10 cellular contexts compared by ENCODE assay signal in genomic region chr10:29948971-29949370, GRCh38.
DNase-seq lines count a peak whose midpoint lies in the region; ATAC-seq and TF ChIP-seq lines count a peak whose summit lies in the region.
"Had no signal": no experiment of that assay in that cellular context is flagged by ENCODE, and none has a peak within 500 bp of the region (broad histone marks: within the 10 kb centered on the region; RNA-seq: fewer than 3 reads in every experiment).

No MANE protein-coding gene starts in this region.

- peaks cover 16% of the 10 kb centered on the region for H3K4me1 ChIP-seq in SJCRH30
- H3K4me1 ChIP-seq in gastroesophageal sphincter = peaks cover 24 to 67% (median 25%) of the 10 kb centered on the region in 3 donors
- H3K4me1 ChIP-seq in suprapubic skin = peaks cover 66% of the 10 kb centered on the region

- peak; percentile 24 for DNase-seq in activated CD4-positive, alpha-beta memory T cell treated with anti-CD3 and anti-CD28 coated beads for 36 hours
- DNase-seq in activated CD4-positive, alpha-beta memory T cell treated with anti-CD3 and anti-CD28 coated beads, Interleukin-2, amount 10 ng/mL, durations not matched to agents 7 days and 5 days = no peak
- no peak for DNase-seq in SJCRH30
- no peak for DNase-seq in suprapubic skin (ENCODE audit: low spot score in 2 of 2)
- no peak for DNase-seq in activated CD8-positive, alpha-beta T cell treated with anti-CD3 and anti-CD28 coated beads, Interleukin-2, amount 10 ng/mL, durations not matched to agents 7 days and 5 days
- DNase-seq in NCI-H2196 (lab: John Stamatoyannopoulos, UW; ENCODE audit: unreplicated experiment) = no peak
- DNase-seq: SHP77 had no signal

- no peak overlapping the region for H3K4me3 Mint-ChIP-seq in activated CD4-positive, alpha-beta memory T cell treated with anti-CD3 and anti-CD28 coated beads for 36 hours
- H3K4me3 Mint-ChIP-seq in activated CD4-positive, alpha-beta memory T cell treated with anti-CD3 and anti-CD28 coated beads, Interleukin-2, amount 10 ng/mL, durations not matched to agents 7 days and 5 days = no peak overlapping the region
- no peak overlapping the region for H3K4me3 Mint-ChIP-seq in activated CD8-positive, alpha-beta T cell treated with anti-CD3 and anti-CD28 coated beads, Interleukin-2, amount 10 ng/mL, durations not matched to agents 7 days and 5 days

- H3K27me3 ChIP-seq in SJCRH30 = no peaks in the 10 kb centered on the region
- no peaks in the 10 kb centered on the region for H3K27me3 ChIP-seq in gastroesophageal sphincter
- H3K27me3 ChIP-seq in suprapubic skin = no peaks in the 10 kb centered on the region
- H3K27me3 ChIP-seq: neutrophil had no signal

- 23 to 33% methylated on average over 5 of the region's 5 CpGs for WGBS in gastroesophageal sphincter (ENCODE audit: low coverage in 1 of 2), 2 donors
- 30% methylated on average over 5 of the region's 5 CpGs for WGBS in suprapubic skin

- CTCF ChIA-PET in activated CD4-positive, alpha-beta memory T cell treated with anti-CD3 and anti-CD28 coated beads for 36 hours (lab: Charles Lee) = interaction anchor here (1.2 kb wide), 1 partner anchor 213 kb away, joined by 3 read pairs; no protein-coding TSS in a partner anchor
- CTCF ChIA-PET in activated CD4-positive, alpha-beta memory T cell treated with anti-CD3 and anti-CD28 coated beads, Interleukin-2, amount 10 ng/mL, durations not matched to agents 7 days and 5 days (lab: Charles Lee) = no interaction called here
- CTCF ChIA-PET in activated CD8-positive, alpha-beta T cell treated with anti-CD3 and anti-CD28 coated beads, Interleukin-2, amount 10 ng/mL, durations not matched to agents 7 days and 5 days (lab: Charles Lee) = no interaction called here

- H3K4me1 Mint-ChIP-seq in activated CD4-positive, alpha-beta memory T cell treated with anti-CD3 and anti-CD28 coated beads for 36 hours (ENCODE audit: low read depth) = peaks cover 11% of the 10 kb centered on the region
- peaks cover 11% of the 10 kb centered on the region for H3K4me1 Mint-ChIP-seq in activated CD4-positive, alpha-beta memory T cell treated with anti-CD3 and anti-CD28 coated beads, Interleukin-2, amount 10 ng/mL, durations not matched to agents 7 days and 5 days
- no peaks in the 10 kb centered on the region for H3K4me1 Mint-ChIP-seq in activated CD8-positive, alpha-beta T cell treated with anti-CD3 and anti-CD28 coated beads, Interleukin-2, amount 10 ng/mL, durations not matched to agents 7 days and 5 days (ENCODE audit: low read depth)

- H3K36me3 ChIP-seq in SJCRH30 = no peaks in the 10 kb centered on the region
- H3K36me3 ChIP-seq in gastroesophageal sphincter = no peaks in the 10 kb centered on the region
- no peaks in the 10 kb centered on the region for H3K36me3 ChIP-seq in suprapubic skin
- H3K36me3 ChIP-seq: neutrophil had no signal

- no peak overlapping the region for H3K27ac Mint-ChIP-seq in activated CD4-positive, alpha-beta memory T cell treated with anti-CD3 and anti-CD28 coated beads for 36 hours
- H3K27ac Mint-ChIP-seq in activated CD4-positive, alpha-beta memory T cell treated with anti-CD3 and anti-CD28 coated beads, Interleukin-2, amount 10 ng/mL, durations not matched to agents 7 days and 5 days = no peak overlapping the region
- no peak overlapping the region for H3K27ac Mint-ChIP-seq in activated CD8-positive, alpha-beta T cell treated with anti-CD3 and anti-CD28 coated beads, Interleukin-2, amount 10 ng/mL, durations not matched to agents 7 days and 5 days

- no peak overlapping the region for H3K4me3 ChIP-seq in SJCRH30
- no peak overlapping the region for H3K4me3 ChIP-seq in gastroesophageal sphincter
- H3K4me3 ChIP-seq in suprapubic skin = no peak overlapping the region

- no peak for TF ChIP-seq POLR2A in gastroesophageal sphincter (IDR thresholded peaks at IDR 0.05)
- TF ChIP-seq POLR2A in suprapubic skin (IDR thresholded peaks at IDR 0.05) = no peak

- POLR2A ChIA-PET in activated CD4-positive, alpha-beta memory T cell treated with anti-CD3 and anti-CD28 coated beads for 36 hours (lab: Charles Lee) = no interaction called here
- POLR2A ChIA-PET in activated CD4-positive, alpha-beta memory T cell treated with anti-CD3 and anti-CD28 coated beads, Interleukin-2, amount 10 ng/mL, durations not matched to agents 7 days and 5 days (lab: Charles Lee) = no interaction called here
- POLR2A ChIA-PET in activated CD8-positive, alpha-beta T cell treated with anti-CD3 and anti-CD28 coated beads, Interleukin-2, amount 10 ng/mL, durations not matched to agents 7 days and 5 days (lab: Charles Lee) = no interaction called here

- ATAC-seq in gastroesophageal sphincter = no peak
- no peak for ATAC-seq in activated CD8-positive, alpha-beta T cell treated with anti-CD3 and anti-CD28 coated beads, Interleukin-2, amount 10 ng/mL, durations not matched to agents 7 days and 5 days
- ATAC-seq in GM19035 (IDR thresholded peaks at IDR 0.05; ENCODE audit: unreplicated experiment) = no peak

- intact Hi-C loops in activated CD4-positive, alpha-beta memory T cell treated with anti-CD3 and anti-CD28 coated beads for 36 hours (cut with micrococcal nuclease) = no loop called here

- H3K27ac ChIP-seq in SJCRH30 (peak overlapping the region; percentile 31), gastroesophageal sphincter (peak overlapping the region; percentile 81 to 93 (median 84)), suprapubic skin (peak overlapping the region; percentile 92)
- H3K27ac ChIP-seq: neutrophil had no signal

- H3K9me3 Mint-ChIP-seq in activated CD4-positive, alpha-beta memory T cell treated with anti-CD3 and anti-CD28 coated beads for 36 hours = no peaks in the 10 kb centered on the region
- no peaks in the 10 kb centered on the region for H3K9me3 Mint-ChIP-seq in activated CD4-positive, alpha-beta memory T cell treated with anti-CD3 and anti-CD28 coated beads, Interleukin-2, amount 10 ng/mL, durations not matched to agents 7 days and 5 days
- no peaks in the 10 kb centered on the region for H3K9me3 Mint-ChIP-seq in activated CD8-positive, alpha-beta T cell treated with anti-CD3 and anti-CD28 coated beads, Interleukin-2, amount 10 ng/mL, durations not matched to agents 7 days and 5 days (ENCODE audit: insufficient read depth)

- no peaks in the 10 kb centered on the region; the same call in 1 of the 2 replicates for H3K9me3 ChIP-seq in SJCRH30 (replicated peaks)
- no peaks in the 10 kb centered on the region for H3K9me3 ChIP-seq in gastroesophageal sphincter
- no peaks in the 10 kb centered on the region for H3K9me3 ChIP-seq in suprapubic skin
- H3K9me3 ChIP-seq: neutrophil had no signal

- H3K36me3 Mint-ChIP-seq in activated CD4-positive, alpha-beta memory T cell treated with anti-CD3 and anti-CD28 coated beads for 36 hours = no peaks in the 10 kb centered on the region
- H3K36me3 Mint-ChIP-seq in activated CD4-positive, alpha-beta memory T cell treated with anti-CD3 and anti-CD28 coated beads, Interleukin-2, amount 10 ng/mL, durations not matched to agents 7 days and 5 days (ENCODE audit: low read depth) = no peaks in the 10 kb centered on the region
- no peaks in the 10 kb centered on the region for H3K36me3 Mint-ChIP-seq in activated CD8-positive, alpha-beta T cell treated with anti-CD3 and anti-CD28 coated beads, Interleukin-2, amount 10 ng/mL, durations not matched to agents 7 days and 5 days (ENCODE audit: low read depth)

- TF ChIP-seq EP300 in gastroesophageal sphincter (IDR thresholded peaks at IDR 0.05) (no peak), suprapubic skin (IDR thresholded peaks at IDR 0.05) (no peak)

- no peaks in the 10 kb centered on the region for H3K27me3 Mint-ChIP-seq in activated CD4-positive, alpha-beta memory T cell treated with anti-CD3 and anti-CD28 coated beads for 36 hours
- H3K27me3 Mint-ChIP-seq in activated CD4-positive, alpha-beta memory T cell treated with anti-CD3 and anti-CD28 coated beads, Interleukin-2, amount 10 ng/mL, durations not matched to agents 7 days and 5 days = peaks cover 6% of the 10 kb centered on the region
- H3K27me3 Mint-ChIP-seq in activated CD8-positive, alpha-beta T cell treated with anti-CD3 and anti-CD28 coated beads, Interleukin-2, amount 10 ng/mL, durations not matched to agents 7 days and 5 days (ENCODE audit: low read depth) = no peaks in the 10 kb centered on the region

- TF ChIP-seq CTCF in gastroesophageal sphincter (IDR thresholded peaks at IDR 0.05) (no peak), suprapubic skin (IDR thresholded peaks at IDR 0.05) (no peak)

Comparison
In these comparisons a context has a peak if more than half of its experiments do, and no peak if none do; other contexts are left out.
1. H3K27ac ChIP-seq: peak in every context shown above with its lines; median percentile 92 in suprapubic skin; 84 in gastroesophageal sphincter; 31 in SJCRH30.